In the genomic region with DNA sequence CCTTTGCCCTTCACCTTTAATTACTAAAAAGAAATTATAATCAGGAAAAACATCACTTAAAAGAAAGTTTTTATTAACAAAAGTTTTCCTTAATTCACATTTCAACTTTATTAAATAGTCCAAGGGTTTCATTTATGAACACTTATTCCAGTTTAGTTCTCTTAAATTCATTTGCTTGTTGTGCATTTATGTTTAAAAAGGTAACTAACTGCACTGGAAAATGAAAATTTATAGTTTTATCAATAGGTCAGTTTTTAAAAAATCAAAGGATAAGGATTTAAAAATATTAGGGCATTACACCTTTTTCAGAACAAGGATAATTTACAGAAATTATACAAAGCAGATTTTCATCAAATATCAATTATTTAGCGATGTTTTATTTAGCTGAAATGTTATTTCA, we compare ENCODE assay signal across 9 cellular contexts. TPM values are rescaled to one million over a fixed set of nuclear protein-coding genes. Genes with fewer than 3 reads are reported as not detected.
A peak's percentile ranks its signal among the peaks of the same experiment; 100 is the strongest.
DNase-seq lines count a peak whose midpoint lies in the region; ATAC-seq, FAIRE-seq and TF ChIP-seq lines count a peak whose summit lies in the region.
"Had no signal": no experiment of that assay in that cellular context is flagged by ENCODE, and none has a peak within 500 bp of the region (broad histone marks: within the 10 kb centered on the region; RNA-seq: fewer than 3 reads in every experiment).

No MANE protein-coding gene starts in this region.

- in situ Hi-C loops in GM12878 (cut with MboI): no loop called here

- BruUV-seq in GM12878 (replicated peaks; lab: Mats Ljungman, UMichigan): no TSS peak

- H3K9ac ChIP-seq in GM12878 (ENCODE audit: control insufficient read depth, insufficient read depth, low read length) (peak overlapping the region; percentile 63), mucosa of rectum (ENCODE audit: low read depth in 1 of 2, low read length in 2 of 2) (peak overlapping the region; percentile 66 to 92)

- H3K36me3 ChIP-seq in GM12878 (ENCODE audit: control insufficient read depth in 2 of 2, insufficient read depth in 2 of 2, low read length in 1 of 2) (peaks cover 10 to 25% of the 10 kb centered on the region in 2 experiments), mucosa of rectum (ENCODE audit: control insufficient read depth in 2 of 2, insufficient read depth in 2 of 2, low read length in 2 of 2) (peaks cover 57 to 60% of the 10 kb centered on the region in 2 donors)

- H3K4me3 ChIP-seq in HL-60 (replicated peaks; ENCODE audit: insufficient read depth, low read length) (peak overlapping the region; percentile 76), GM12878 (peak overlapping the region; percentile 73; the same call in 1 of the 2 replicates), mucosa of rectum (ENCODE audit: low read length in 2 of 2) (peak overlapping the region; percentile 76 to 89)

- SMC1A ChIA-PET in GM12878 (lab: Charles Lee; ENCODE audit: uncharacterized antibody, unreplicated experiment): interaction anchor here (1.3 to 1.5 kb wide), 2 partner anchors 9 to 49 kb away, joined by 5 to 8 read pairs; no protein-coding TSS in a partner anchor

- no peak for TF ChIP-seq POLR2A in GM12878 (IDR thresholded peaks at IDR 0.05; ENCODE audit: low read depth, low read length)

- POLR2A ChIA-PET in GM12878 (lab: Charles Lee): interaction anchor here (0.6 to 6.0 kb wide), 4 partner anchors 9 to 126 kb away, joined by 3 to 40 read pairs (median 12); a partner anchor contains a TSS

- peak overlapping the region; percentile 77 for H3K27ac ChIP-seq in 22Rv1
- peak overlapping the region; percentile 62 for H3K27ac ChIP-seq in HL-60 (replicated peaks)
- no peak overlapping the region; the same call in 1 of the 2 replicates for H3K27ac ChIP-seq in GM12878 (ENCODE audit: control insufficient read depth, insufficient read depth)
- H3K27ac ChIP-seq in mucosa of rectum (ENCODE audit: low read depth in 2 of 2, low read length in 2 of 2): no peak overlapping the region

- H3K4me1 ChIP-seq in GM12878 (ENCODE audit: control insufficient read depth, insufficient read depth, low read length) (no peaks in the 10 kb centered on the region; the same call in 1 of the 2 replicates), mucosa of rectum (ENCODE audit: control insufficient read depth in 2 of 2, insufficient read depth in 2 of 2, low read length in 2 of 2) (peaks cover 28 to 29% of the 10 kb centered on the region in 2 donors)

- CTCF ChIA-PET in GM12878 (lab: Yijun Ruan, JAX): interaction anchor here (0.9 to 1.2 kb wide), 3 partner anchors 9 to 163 kb away, joined by 3 to 4 read pairs (median 3); a partner anchor contains a TSS

- RAD21 ChIA-PET in GM12878 (lab: Charles Lee; ENCODE audit: unreplicated experiment): interaction anchor here (1.7 to 2.5 kb wide), 5 partner anchors 15 to 126 kb away, joined by 4 to 19 read pairs (median 11); a partner anchor contains a TSS

- TF ChIP-seq EP300 in GM12878 (IDR thresholded peaks at IDR 0.05; ENCODE audit: borderline replicate concordance in 1 of 2, control insufficient read depth in 1 of 2, low read depth in 2 of 2, low read length in 2 of 2): no peak

- peaks cover 60% of the 10 kb centered on the region for H3K79me2 ChIP-seq in GM12878 (ENCODE audit: control insufficient read depth, insufficient read depth, low read length)

- no peaks in the 10 kb centered on the region for H3K9me3 ChIP-seq in GM12878 (replicated peaks; ENCODE audit: control insufficient read depth, insufficient read depth, low read length)
- H3K9me3 ChIP-seq in mucosa of rectum (ENCODE audit: control insufficient read depth in 2 of 2, low read length in 2 of 2): no peaks in the 10 kb centered on the region

- FAIRE-seq in GM12878 (lab: Jason Lieb, UNC): no peak

- ATAC-seq in GM12878 (no peak), GM18870 (IDR thresholded peaks at IDR 0.05; ENCODE audit: unreplicated experiment) (no peak), HG03457 (IDR thresholded peaks at IDR 0.05; ENCODE audit: unreplicated experiment) (no peak)

- H3K27me3 ChIP-seq in HL-60 (ENCODE audit: insufficient read depth, poor library complexity, severe bottlenecking) (no peaks in the 10 kb centered on the region), GM12878 (replicated peaks in 1 of 2; ENCODE audit: control insufficient read depth in 2 of 2, insufficient read depth in 2 of 2, low read length in 1 of 2) (no peaks in the 10 kb centered on the region), mucosa of rectum (ENCODE audit: control insufficient read depth in 2 of 2, insufficient read depth in 2 of 2, low read length in 2 of 2) (no peaks in the 10 kb centered on the region)

- H4K20me1 ChIP-seq in GM12878 (ENCODE audit: control insufficient read depth, insufficient read depth): no peaks in the 10 kb centered on the region

- H3K4me2 ChIP-seq in GM12878 (ENCODE audit: control insufficient read depth, insufficient read depth): peak overlapping the region; percentile 86

- TF ChIP-seq CTCF in 22Rv1 (IDR thresholded peaks at IDR 0.05): no peak
- no peak for TF ChIP-seq CTCF in HL-60 (IDR thresholded peaks at IDR 0.05; ENCODE audit: insufficient read depth, low read length)
- TF ChIP-seq CTCF in GM12878 (IDR thresholded peaks at IDR 0.05 in 2 of 3, conservative IDR thresholded peaks at IDR 0.05 in 1 of 3; ENCODE audit: control insufficient read depth in 2 of 3, extremely low read depth in 1 of 3, insufficient read depth in 1 of 3, low read depth in 3 of 3, low read length in 3 of 3): no peak

- intact Hi-C loops in GM12878 (cut with micrococcal nuclease; ENCODE audit: unreplicated experiment): loop anchor here (2.0 to 10.0 kb wide), 4 partner anchors 48 to 378 kb away; a partner anchor contains a TSS

- H2AFZ ChIP-seq in GM12878 (ENCODE audit: control insufficient read depth, low read depth, low read length): no peak overlapping the region

- no peak for TF ChIP-seq RAD21 in GM12878 (IDR thresholded peaks at IDR 0.05; ENCODE audit: insufficient read depth, low read depth, low read length)

- DNase-seq in HL-60 (ENCODE audit: low read depth in 1 of 2, low spot score in 1 of 2): no peak
- DNase-seq in GM12878 (ENCODE audit: low read depth, low spot score): no peak
- DNase-seq in A172 (ENCODE audit: low spot score): no peak
- no peak for DNase-seq in stimulated activated naive CD4-positive, alpha-beta T cell (lab: John Stamatoyannopoulos, UW)

- WGBS in GM12878 (ENCODE audit: insufficient coverage, insufficient replicate concordance, low lambda C conversion rate, missing lambda C conversion rate): 100% methylated on average over 1 of the region's 1 CpG

RNA-seq across cellular contexts. Expression of a gene that starts 1.0 kb away (rescaled TPM):
- total RNA-seq in GM12878 (2013; cell fraction: nucleolus; rRNA removed): 45.3 and 50.2 TPM in 2 replicates
- total RNA-seq in GM12878 (2014; rRNA removed): 49.0 and 61.6 TPM in 2 replicates
- 96.3 and 96.9 TPM in 2 replicates for total RNA-seq in GM12878 (2014; rRNA removed; fragmentation: Illumina TruSeq; extraction: Trizol)
- total RNA-seq in GM12878 (2021): 96.4 and 107 TPM in 2 replicates
- 5.8 TPM for polyA plus RNA-seq in GM12878 (2011; ENCODE audit: low read depth)
- polyA plus RNA-seq in GM12878 (2011; rRNA removed): 137 and 138 TPM in 2 replicates
- polyA plus RNA-seq in GM12878 (2011; cell fraction: cytosol; rRNA removed): 34.9 and 35.0 TPM in 2 replicates
- 24.3 and 27.8 TPM in 2 replicates for polyA plus RNA-seq in GM12878 (2011; cell fraction: nucleus; rRNA removed)
- 86.3 and 113 TPM in 2 replicates for polyA plus RNA-seq in GM12878 (2012)
- polyA plus RNA-seq in GM12878 (2014; fragmentation: Illumina TruSeq; extraction: Trizol): 35.2 and 53.1 TPM in 2 replicates
- 100 to 1,000 TPM; 169 to 219 TPM for polyA plus RNA-seq in GM12878 (2014; fragmentation: Nextera tagmentation; extraction: Ambion mirVana)
- polyA plus RNA-seq in GM12878 (2014; rRNA removed): 79.8 and 89.2 TPM in 2 replicates
- 100 to 1,000 TPM; 391 to 407 TPM for polyA plus RNA-seq in GM12878 (2016; fragmentation: Nextera tagmentation; extraction: Ambion mirVana)
- polyA minus RNA-seq in GM12878 (2011; rRNA and poly(A)+ RNA removed): 12.8 and 20.0 TPM in 2 replicates
- polyA minus RNA-seq in GM12878 (2011; cell fraction: cytosol; rRNA and poly(A)+ RNA removed): 15.2 and 16.2 TPM in 2 replicates
- 38.1 and 48.9 TPM in 2 replicates for polyA minus RNA-seq in GM12878 (2011; cell fraction: nucleus; rRNA and poly(A)+ RNA removed)
- 37.0 and 41.4 TPM in 2 replicates for total RNA-seq in A172 (2014; rRNA removed; shearing (Covaris generic))

RNA-seq across cellular contexts. Expression of a gene that starts 9.5 kb away (rescaled TPM):
- 36.3 and 39.0 TPM in 2 replicates for total RNA-seq in GM12878 (2013; cell fraction: nucleolus; rRNA removed)
- 123 and 138 TPM in 2 replicates for total RNA-seq in GM12878 (2014; rRNA removed)
- 119 and 125 TPM in 2 replicates for total RNA-seq in GM12878 (2014; rRNA removed; fragmentation: Illumina TruSeq; extraction: Trizol)
- total RNA-seq in GM12878 (2021): 86.1 and 96.0 TPM in 2 replicates
- polyA plus RNA-seq in GM12878 (2011; ENCODE audit: low read depth): 39.7 TPM
- polyA plus RNA-seq in GM12878 (2011; rRNA removed): 114 and 159 TPM in 2 replicates
- polyA plus RNA-seq in GM12878 (2011; cell fraction: cytosol; rRNA removed): 40.6 and 42.3 TPM in 2 replicates
- 45.3 and 58.8 TPM in 2 replicates for polyA plus RNA-seq in GM12878 (2011; cell fraction: nucleus; rRNA removed)
- 61.1 and 67.2 TPM in 2 replicates for polyA plus RNA-seq in GM12878 (2012)
- polyA plus RNA-seq in GM12878 (2014; fragmentation: Illumina TruSeq; extraction: Trizol): 98.8 and 123 TPM in 2 replicates
- polyA plus RNA-seq in GM12878 (2014; fragmentation: Nextera tagmentation; extraction: Ambion mirVana): 100 to 1,000 TPM; 130 to 151 TPM
- 72.5 and 73.9 TPM in 2 replicates for polyA plus RNA-seq in GM12878 (2014; rRNA removed)
- 100 to 1,000 TPM; 141 to 146 TPM for polyA plus RNA-seq in GM12878 (2016; fragmentation: Nextera tagmentation; extraction: Ambion mirVana)
- 88.3 and 110 TPM in 2 replicates for polyA minus RNA-seq in GM12878 (2011; rRNA and poly(A)+ RNA removed)
- 68.4 and 76.6 TPM in 2 replicates for polyA minus RNA-seq in GM12878 (2011; cell fraction: cytosol; rRNA and poly(A)+ RNA removed)
- polyA minus RNA-seq in GM12878 (2011; cell fraction: nucleus; rRNA and poly(A)+ RNA removed): 32.2 and 42.4 TPM in 2 replicates
- 152 and 196 TPM in 2 replicates for total RNA-seq in A172 (2014; rRNA removed; shearing (Covaris generic))

RNA-seq across cellular contexts. Expression of a gene that starts 13.9 kb away (rescaled TPM):
- not detected in 2 replicates for total RNA-seq in GM12878 (2013; cell fraction: nucleolus; rRNA removed)
- total RNA-seq in GM12878 (2014; rRNA removed) (0.06 and 0.11 TPM in 2 replicates), GM12878 (2014; rRNA removed; fragmentation: Illumina TruSeq; extraction: Trizol) (0.04 TPM in 1 of 2 replicates, not detected in the other), GM12878 (2021) (not detected in 2 replicates)
- polyA plus RNA-seq in GM12878 (2011; ENCODE audit: low read depth): 0.24 TPM
- polyA plus RNA-seq in GM12878 (2011; rRNA removed) (0.03 and 0.07 TPM in 2 replicates), GM12878 (2014; fragmentation: Illumina TruSeq; extraction: Trizol) (0.04 TPM in 1 of 2 replicates, not detected in the other), GM12878 (2014; fragmentation: Nextera tagmentation; extraction: Ambion mirVana) (under 1 TPM in 1 of 2 experiments, not detected in 1; 0.02 TPM), GM12878 (2014; rRNA removed) (0.05 TPM in 1 of 2 replicates, not detected in the other), GM12878 (2016; fragmentation: Nextera tagmentation; extraction: Ambion mirVana) (under 1 TPM; 0.13 to 0.20 TPM)
- polyA plus RNA-seq in GM12878 (2011; cell fraction: cytosol; rRNA removed): 0.03 TPM in 1 of 2 replicates, not detected in the other
- 0.07 and 0.10 TPM in 2 replicates for polyA plus RNA-seq in GM12878 (2011; cell fraction: nucleus; rRNA removed)
- 0.21 and 0.34 TPM in 2 replicates for polyA plus RNA-seq in GM12878 (2012)
- polyA minus RNA-seq in GM12878 (2011; rRNA and poly(A)+ RNA removed): not detected in 2 replicates
- polyA minus RNA-seq in GM12878 (2011; cell fraction: cytosol; rRNA and poly(A)+ RNA removed): not detected in 2 replicates
- 0.12 TPM in 1 of 2 replicates, not detected in the other for polyA minus RNA-seq in GM12878 (2011; cell fraction: nucleus; rRNA and poly(A)+ RNA removed)
- 0.36 and 0.64 TPM in 2 replicates for total RNA-seq in A172 (2014; rRNA removed; shearing (Covaris generic))
- total RNA-seq: glomerular endothelial cell had no signal

RNA-seq across cellular contexts. Expression of a gene that starts 26.0 kb away (rescaled TPM):
- total RNA-seq in GM12878 (2013; cell fraction: nucleolus; rRNA removed): 99.1 and 102 TPM in 2 replicates
- total RNA-seq in GM12878 (2014; rRNA removed) (110 and 139 TPM in 2 replicates), GM12878 (2014; rRNA removed; fragmentation: Illumina TruSeq; extraction: Trizol) (177 and 192 TPM in 2 replicates), GM12878 (2021) (225 and 233 TPM in 2 replicates)
- 150 TPM for polyA plus RNA-seq in GM12878 (2011; ENCODE audit: low read depth)
- polyA plus RNA-seq in GM12878 (2011; rRNA removed) (92.8 and 169 TPM in 2 replicates), GM12878 (2014; fragmentation: Illumina TruSeq; extraction: Trizol) (301 and 321 TPM in 2 replicates), GM12878 (2014; fragmentation: Nextera tagmentation; extraction: Ambion mirVana) (10 to 100 TPM in 1 of 2 experiments, 1 to 10 TPM in 1; 6.0 to 14.0 TPM), GM12878 (2014; rRNA removed) (215 and 256 TPM in 2 replicates), GM12878 (2016; fragmentation: Nextera tagmentation; extraction: Ambion mirVana) (10 to 100 TPM in 1 of 2 experiments, 1 to 10 TPM in 1; 8.0 to 11.8 TPM)
- 156 and 185 TPM in 2 replicates for polyA plus RNA-seq in GM12878 (2011; cell fraction: cytosol; rRNA removed)
- 103 and 127 TPM in 2 replicates for polyA plus RNA-seq in GM12878 (2011; cell fraction: nucleus; rRNA removed)
- 163 and 223 TPM in 2 replicates for polyA plus RNA-seq in GM12878 (2012)
- 135 TPM in 2 replicates for polyA minus RNA-seq in GM12878 (2011; rRNA and poly(A)+ RNA removed)
- 45.5 and 58.7 TPM in 2 replicates for polyA minus RNA-seq in GM12878 (2011; cell fraction: cytosol; rRNA and poly(A)+ RNA removed)
- polyA minus RNA-seq in GM12878 (2011; cell fraction: nucleus; rRNA and poly(A)+ RNA removed): 34.0 and 64.2 TPM in 2 replicates
- total RNA-seq in A172 (2014; rRNA removed; shearing (Covaris generic)): 228 and 320 TPM in 2 replicates

RNA-seq across cellular contexts. Expression of a gene that starts 52.0 kb away (rescaled TPM):
- 125 and 129 TPM in 2 replicates for total RNA-seq in GM12878 (2013; cell fraction: nucleolus; rRNA removed)
- total RNA-seq in GM12878 (2014; rRNA removed) (68.7 and 74.9 TPM in 2 replicates), GM12878 (2014; rRNA removed; fragmentation: Illumina TruSeq; extraction: Trizol) (46.3 and 54.3 TPM in 2 replicates), GM12878 (2021) (68.9 and 82.1 TPM in 2 replicates)
- polyA plus RNA-seq in GM12878 (2011; ENCODE audit: low read depth): 51.2 TPM
- polyA plus RNA-seq in GM12878 (2011; rRNA removed) (76.5 and 86.8 TPM in 2 replicates), GM12878 (2014; fragmentation: Illumina TruSeq; extraction: Trizol) (83.4 and 89.7 TPM in 2 replicates), GM12878 (2014; fragmentation: Nextera tagmentation; extraction: Ambion mirVana) (10 to 100 TPM in 1 of 2 experiments, 1 to 10 TPM in 1; 8.9 to 16.7 TPM), GM12878 (2014; rRNA removed) (79.8 and 83.6 TPM in 2 replicates), GM12878 (2016; fragmentation: Nextera tagmentation; extraction: Ambion mirVana) (100 to 1,000 TPM; 107 to 109 TPM)
- 82.9 and 107 TPM in 2 replicates for polyA plus RNA-seq in GM12878 (2011; cell fraction: cytosol; rRNA removed)
- 243 and 253 TPM in 2 replicates for polyA plus RNA-seq in GM12878 (2011; cell fraction: nucleus; rRNA removed)
- 61.0 and 61.7 TPM in 2 replicates for polyA plus RNA-seq in GM12878 (2012)
- polyA minus RNA-seq in GM12878 (2011; rRNA and poly(A)+ RNA removed): 75.0 and 95.0 TPM in 2 replicates
- 24.3 and 31.0 TPM in 2 replicates for polyA minus RNA-seq in GM12878 (2011; cell fraction: cytosol; rRNA and poly(A)+ RNA removed)
- 48.0 and 73.1 TPM in 2 replicates for polyA minus RNA-seq in GM12878 (2011; cell fraction: nucleus; rRNA and poly(A)+ RNA removed)
- 81.4 and 102 TPM in 2 replicates for total RNA-seq in A172 (2014; rRNA removed; shearing (Covaris generic))

Comparison
In these comparisons a context has a peak if more than half of its experiments do, and no peak if none do; other contexts are left out.
1. H3K27ac ChIP-seq: peak in 22Rv1 (single experiment) and HL-60 (single experiment); none in GM12878 (single experiment) and mucosa of rectum (0 of 2).
2. Peak in every context shown above with its lines, with median percentiles within 50 percentile points of each other: H3K4me3 ChIP-seq.